In the genomic region with DNA sequence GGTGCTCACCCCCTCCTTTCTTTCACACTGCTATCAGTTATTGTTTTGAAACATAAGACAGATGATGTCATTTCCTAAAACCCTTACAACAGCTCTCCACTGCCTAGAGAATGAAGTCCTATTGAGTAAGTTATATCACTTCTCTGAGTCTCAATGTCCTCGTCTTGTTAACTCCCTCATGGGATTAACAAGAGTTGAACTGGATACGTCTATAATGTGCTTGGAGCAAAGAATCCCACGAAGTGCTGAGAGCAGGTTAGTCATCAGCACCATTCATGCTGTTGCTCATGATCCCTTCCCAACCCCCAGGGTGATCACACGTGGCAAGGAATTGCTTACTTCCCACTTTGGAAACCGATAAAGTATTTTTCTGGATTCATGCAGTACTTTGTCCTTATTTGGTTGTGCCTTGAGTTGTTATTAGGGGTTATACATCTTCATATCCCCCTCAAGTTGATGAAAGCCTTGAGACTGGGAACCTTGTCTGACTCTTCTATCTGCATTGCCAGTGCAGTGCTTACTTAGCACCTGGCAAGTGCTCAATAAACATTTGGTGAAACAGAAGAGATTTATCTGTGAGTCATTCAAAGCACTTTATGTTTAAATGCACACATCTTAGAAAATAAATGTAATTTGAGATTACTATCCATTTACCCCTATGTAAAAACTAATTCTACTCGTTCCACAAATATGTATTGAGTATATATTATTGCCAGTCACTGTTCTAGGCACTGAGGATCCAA, we compare ENCODE assay signal across 1 cellular context.
TF ChIP-seq lines count a peak whose summit lies in the region.

No MANE protein-coding gene starts in this region.

TF ChIP-seq in HEK293, 187 proteins besides CTCF, POLR2A, EP300 and RAD21 (continued from another document and continues in another):
- TF ChIP-seq, protein P1, sequence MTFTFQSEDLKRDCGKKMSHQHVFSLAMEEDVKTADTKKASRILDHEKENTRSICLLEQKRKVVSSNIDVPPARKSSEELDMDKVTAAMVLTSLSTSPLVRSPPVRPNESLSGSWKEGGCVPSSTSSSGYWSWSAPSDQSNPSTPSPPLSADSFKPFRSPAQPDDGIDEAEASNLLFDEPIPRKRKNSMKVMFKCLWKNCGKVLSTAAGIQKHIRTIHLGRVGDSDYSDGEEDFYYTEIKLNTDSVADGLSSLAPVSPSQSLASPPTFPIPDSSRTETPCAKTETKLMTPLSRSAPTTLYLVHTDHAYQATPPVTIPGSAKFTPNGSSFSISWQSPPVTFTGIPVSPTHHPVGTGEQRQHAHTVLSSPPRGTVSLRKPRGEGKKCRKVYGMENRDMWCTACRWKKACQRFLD (tag by site-specific recombination; IDR thresholded peaks at IDR 0.05), result no peak
- TF ChIP-seq, protein P2, sequence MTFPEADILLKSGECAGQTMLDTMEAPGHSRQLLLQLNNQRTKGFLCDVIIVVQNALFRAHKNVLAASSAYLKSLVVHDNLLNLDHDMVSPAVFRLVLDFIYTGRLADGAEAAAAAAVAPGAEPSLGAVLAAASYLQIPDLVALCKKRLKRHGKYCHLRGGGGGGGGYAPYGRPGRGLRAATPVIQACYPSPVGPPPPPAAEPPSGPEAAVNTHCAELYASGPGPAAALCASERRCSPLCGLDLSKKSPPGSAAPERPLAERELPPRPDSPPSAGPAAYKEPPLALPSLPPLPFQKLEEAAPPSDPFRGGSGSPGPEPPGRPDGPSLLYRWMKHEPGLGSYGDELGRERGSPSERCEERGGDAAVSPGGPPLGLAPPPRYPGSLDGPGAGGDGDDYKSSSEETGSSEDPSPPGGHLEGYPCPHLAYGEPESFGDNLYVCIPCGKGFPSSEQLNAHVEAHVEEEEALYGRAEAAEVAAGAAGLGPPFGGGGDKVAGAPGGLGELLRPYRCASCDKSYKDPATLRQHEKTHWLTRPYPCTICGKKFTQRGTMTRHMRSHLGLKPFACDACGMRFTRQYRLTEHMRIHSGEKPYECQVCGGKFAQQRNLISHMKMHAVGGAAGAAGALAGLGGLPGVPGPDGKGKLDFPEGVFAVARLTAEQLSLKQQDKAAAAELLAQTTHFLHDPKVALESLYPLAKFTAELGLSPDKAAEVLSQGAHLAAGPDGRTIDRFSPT (tag by site-specific recombination; IDR thresholded peaks at IDR 0.05), result peak; percentile 32; the same call in 1 of the 2 replicates
- peak; percentile 31; the same call in 1 of the 2 replicates for TF ChIP-seq ZBTB17 (tag by site-specific recombination; IDR thresholded peaks at IDR 0.05)
- TF ChIP-seq, protein P3, sequence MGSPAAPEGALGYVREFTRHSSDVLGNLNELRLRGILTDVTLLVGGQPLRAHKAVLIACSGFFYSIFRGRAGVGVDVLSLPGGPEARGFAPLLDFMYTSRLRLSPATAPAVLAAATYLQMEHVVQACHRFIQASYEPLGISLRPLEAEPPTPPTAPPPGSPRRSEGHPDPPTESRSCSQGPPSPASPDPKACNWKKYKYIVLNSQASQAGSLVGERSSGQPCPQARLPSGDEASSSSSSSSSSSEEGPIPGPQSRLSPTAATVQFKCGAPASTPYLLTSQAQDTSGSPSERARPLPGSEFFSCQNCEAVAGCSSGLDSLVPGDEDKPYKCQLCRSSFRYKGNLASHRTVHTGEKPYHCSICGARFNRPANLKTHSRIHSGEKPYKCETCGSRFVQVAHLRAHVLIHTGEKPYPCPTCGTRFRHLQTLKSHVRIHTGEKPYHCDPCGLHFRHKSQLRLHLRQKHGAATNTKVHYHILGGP (tag by site-specific recombination; IDR thresholded peaks at IDR 0.05), result no peak
- TF ChIP-seq ZNF121 (tag by site-specific recombination; IDR thresholded peaks at IDR 0.05), result no peak
- no peak for TF ChIP-seq ZNF768 (tag by site-specific recombination; IDR thresholded peaks at IDR 0.05)
- no peak for TF ChIP-seq AEBP2 (tag by site-specific recombination; IDR thresholded peaks at IDR 0.05; ENCODE audit: borderline replicate concordance)
- TF ChIP-seq, protein P4, sequence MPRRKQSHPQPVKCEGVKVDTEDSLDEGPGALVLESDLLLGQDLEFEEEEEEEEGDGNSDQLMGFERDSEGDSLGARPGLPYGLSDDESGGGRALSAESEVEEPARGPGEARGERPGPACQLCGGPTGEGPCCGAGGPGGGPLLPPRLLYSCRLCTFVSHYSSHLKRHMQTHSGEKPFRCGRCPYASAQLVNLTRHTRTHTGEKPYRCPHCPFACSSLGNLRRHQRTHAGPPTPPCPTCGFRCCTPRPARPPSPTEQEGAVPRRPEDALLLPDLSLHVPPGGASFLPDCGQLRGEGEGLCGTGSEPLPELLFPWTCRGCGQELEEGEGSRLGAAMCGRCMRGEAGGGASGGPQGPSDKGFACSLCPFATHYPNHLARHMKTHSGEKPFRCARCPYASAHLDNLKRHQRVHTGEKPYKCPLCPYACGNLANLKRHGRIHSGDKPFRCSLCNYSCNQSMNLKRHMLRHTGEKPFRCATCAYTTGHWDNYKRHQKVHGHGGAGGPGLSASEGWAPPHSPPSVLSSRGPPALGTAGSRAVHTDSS (tag by site-specific recombination; IDR thresholded peaks at IDR 0.05), result no peak
- no peak for TF ChIP-seq ZNF510 (tag by site-specific recombination; IDR thresholded peaks at IDR 0.05; ENCODE audit: insufficient replicate concordance)
- TF ChIP-seq, protein P5, sequence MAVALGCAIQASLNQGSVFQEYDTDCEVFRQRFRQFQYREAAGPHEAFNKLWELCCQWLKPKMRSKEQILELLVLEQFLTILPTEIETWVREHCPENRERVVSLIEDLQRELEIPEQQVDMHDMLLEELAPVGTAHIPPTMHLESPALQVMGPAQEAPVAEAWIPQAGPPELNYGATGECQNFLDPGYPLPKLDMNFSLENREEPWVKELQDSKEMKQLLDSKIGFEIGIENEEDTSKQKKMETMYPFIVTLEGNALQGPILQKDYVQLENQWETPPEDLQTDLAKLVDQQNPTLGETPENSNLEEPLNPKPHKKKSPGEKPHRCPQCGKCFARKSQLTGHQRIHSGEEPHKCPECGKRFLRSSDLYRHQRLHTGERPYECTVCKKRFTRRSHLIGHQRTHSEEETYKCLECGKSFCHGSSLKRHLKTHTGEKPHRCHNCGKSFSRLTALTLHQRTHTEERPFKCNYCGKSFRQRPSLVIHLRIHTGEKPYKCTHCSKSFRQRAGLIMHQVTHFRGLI (tag by site-specific recombination; IDR thresholded peaks at IDR 0.05), result no peak
- TF ChIP-seq ZNF664 (tag by site-specific recombination; IDR thresholded peaks at IDR 0.05), result peak; percentile 66; the same call in 1 of the 2 replicates
- TF ChIP-seq ZNF596 (tag by site-specific recombination; IDR thresholded peaks at IDR 0.05), result no peak
- TF ChIP-seq ZNF555 (tag by site-specific recombination; conservative IDR thresholded peaks at IDR 0.05), result no peak
- TF ChIP-seq ZNF677 (tag by site-specific recombination; IDR thresholded peaks at IDR 0.05), result no peak
- no peak for TF ChIP-seq ZNF214 (tag by site-specific recombination; IDR thresholded peaks at IDR 0.05; ENCODE audit: borderline replicate concordance)
- TF ChIP-seq YY1 (tag by site-specific recombination; IDR thresholded peaks at IDR 0.05), result no peak
- TF ChIP-seq KLF10 (tag by site-specific recombination; IDR thresholded peaks at IDR 0.05), result no peak
- no peak for TF ChIP-seq ZNF133 (tag by site-specific recombination; IDR thresholded peaks at IDR 0.05)
- TF ChIP-seq ZNF785 (tag by site-specific recombination; IDR thresholded peaks at IDR 0.05), result no peak
- no peak for TF ChIP-seq ZNF391 (tag by site-specific recombination; IDR thresholded peaks at IDR 0.05; ENCODE audit: borderline replicate concordance, low read depth)
- no peak for TF ChIP-seq HOXC10 (CRISPR knock-in tag; IDR thresholded peaks at IDR 0.05)
- no peak for TF ChIP-seq GLI4 (tag by site-specific recombination; IDR thresholded peaks at IDR 0.05)
- TF ChIP-seq ZSCAN23 (tag by site-specific recombination; IDR thresholded peaks at IDR 0.05), result no peak
- TF ChIP-seq, protein P6, sequence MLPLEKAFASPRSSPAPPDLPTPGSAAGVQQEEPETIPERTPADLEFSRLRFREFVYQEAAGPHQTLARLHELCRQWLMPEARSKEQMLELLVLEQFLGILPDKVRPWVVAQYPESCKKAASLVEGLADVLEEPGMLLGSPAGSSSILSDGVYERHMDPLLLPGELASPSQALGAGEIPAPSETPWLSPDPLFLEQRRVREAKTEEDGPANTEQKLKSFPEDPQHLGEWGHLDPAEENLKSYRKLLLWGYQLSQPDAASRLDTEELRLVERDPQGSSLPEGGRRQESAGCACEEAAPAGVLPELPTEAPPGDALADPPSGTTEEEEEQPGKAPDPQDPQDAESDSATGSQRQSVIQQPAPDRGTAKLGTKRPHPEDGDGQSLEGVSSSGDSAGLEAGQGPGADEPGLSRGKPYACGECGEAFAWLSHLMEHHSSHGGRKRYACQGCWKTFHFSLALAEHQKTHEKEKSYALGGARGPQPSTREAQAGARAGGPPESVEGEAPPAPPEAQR (tag by site-specific recombination; IDR thresholded peaks at IDR 0.05), result no peak
- TF ChIP-seq, protein P7, sequence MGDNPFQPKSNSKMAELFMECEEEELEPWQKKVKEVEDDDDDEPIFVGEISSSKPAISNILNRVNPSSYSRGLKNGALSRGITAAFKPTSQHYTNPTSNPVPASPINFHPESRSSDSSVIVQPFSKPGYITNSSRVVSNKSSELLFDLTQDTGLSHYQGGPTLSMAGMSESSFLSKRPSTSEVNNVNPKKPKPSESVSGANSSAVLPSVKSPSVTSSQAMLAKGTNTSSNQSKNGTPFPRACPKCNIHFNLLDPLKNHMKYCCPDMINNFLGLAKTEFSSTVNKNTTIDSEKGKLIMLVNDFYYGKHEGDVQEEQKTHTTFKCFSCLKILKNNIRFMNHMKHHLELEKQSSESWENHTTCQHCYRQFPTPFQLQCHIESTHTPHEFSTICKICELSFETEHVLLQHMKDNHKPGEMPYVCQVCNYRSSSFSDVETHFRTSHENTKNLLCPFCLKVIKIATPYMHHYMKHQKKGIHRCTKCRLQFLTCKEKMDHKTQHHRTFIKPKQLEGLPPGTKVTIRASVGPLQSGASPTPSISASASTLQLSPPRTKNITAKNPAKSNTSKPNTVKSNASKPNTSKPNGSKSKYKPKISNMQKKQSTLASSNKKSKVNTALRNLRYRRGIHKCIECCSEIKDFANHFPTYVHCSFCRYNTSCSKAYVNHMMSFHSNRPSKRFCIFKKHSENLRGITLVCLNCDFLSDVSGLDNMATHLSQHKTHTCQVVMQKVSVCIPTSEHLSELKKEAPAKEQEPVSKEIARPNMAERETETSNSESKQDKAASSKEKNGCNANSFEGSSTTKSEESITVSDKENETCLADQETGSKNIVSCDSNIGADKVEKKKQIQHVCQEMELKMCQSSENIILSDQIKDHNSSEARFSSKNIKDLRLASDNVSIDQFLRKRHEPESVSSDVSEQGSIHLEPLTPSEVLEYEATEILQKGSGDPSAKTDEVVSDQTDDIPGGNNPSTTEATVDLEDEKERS (tag by site-specific recombination; IDR thresholded peaks at IDR 0.05), result no peak
- peak; percentile 78 for TF ChIP-seq ZNF629 (tag by site-specific recombination; IDR thresholded peaks at IDR 0.05)
- TF ChIP-seq SP2 (tag by site-specific recombination; IDR thresholded peaks at IDR 0.05), result no peak
- TF ChIP-seq ZNF366 (tag by site-specific recombination; conservative IDR thresholded peaks at IDR 0.05), result peak; percentile 35; the same call in 1 of the 2 replicates
- TF ChIP-seq ZNF114 (tag by site-specific recombination; IDR thresholded peaks at IDR 0.05), result no peak
- no peak for TF ChIP-seq ZNF610 (tag by site-specific recombination; IDR thresholded peaks at IDR 0.05; ENCODE audit: borderline replicate concordance)
- no peak for TF ChIP-seq ZBTB11 (tag by site-specific recombination; conservative IDR thresholded peaks at IDR 0.05; ENCODE audit: low read depth)
- TF ChIP-seq ZNF324 (tag by site-specific recombination; IDR thresholded peaks at IDR 0.05), result no peak
- TF ChIP-seq, protein P8, sequence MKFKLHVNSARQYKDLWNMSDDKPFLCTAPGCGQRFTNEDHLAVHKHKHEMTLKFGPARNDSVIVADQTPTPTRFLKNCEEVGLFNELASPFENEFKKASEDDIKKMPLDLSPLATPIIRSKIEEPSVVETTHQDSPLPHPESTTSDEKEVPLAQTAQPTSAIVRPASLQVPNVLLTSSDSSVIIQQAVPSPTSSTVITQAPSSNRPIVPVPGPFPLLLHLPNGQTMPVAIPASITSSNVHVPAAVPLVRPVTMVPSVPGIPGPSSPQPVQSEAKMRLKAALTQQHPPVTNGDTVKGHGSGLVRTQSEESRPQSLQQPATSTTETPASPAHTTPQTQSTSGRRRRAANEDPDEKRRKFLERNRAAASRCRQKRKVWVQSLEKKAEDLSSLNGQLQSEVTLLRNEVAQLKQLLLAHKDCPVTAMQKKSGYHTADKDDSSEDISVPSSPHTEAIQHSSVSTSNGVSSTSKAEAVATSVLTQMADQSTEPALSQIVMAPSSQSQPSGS (tag by site-specific recombination; IDR thresholded peaks at IDR 0.05; ENCODE audit: low read depth), result peak; percentile 92
- TF ChIP-seq KLF7 (tag by site-specific recombination; IDR thresholded peaks at IDR 0.05; ENCODE audit: borderline replicate concordance), result no peak
- no peak for TF ChIP-seq ZNF707 (tag by site-specific recombination; IDR thresholded peaks at IDR 0.05)
